Comparison of ENCODE assay signal across 8 cellular contexts in genomic region chr4:100895572-100896197, GRCh38.
DNase-seq lines count a peak whose midpoint lies in the region; ATAC-seq, FAIRE-seq and TF ChIP-seq lines count a peak whose summit lies in the region.

No MANE protein-coding gene starts in this region.

- no peaks in the 10 kb centered on the region for H3K27me3 Mint-ChIP-seq in activated T-cell treated with anti-CD3 and anti-CD28 coated beads, Interleukin-2, amount 50 U/mL, for 72 hours (ENCODE audit: low read depth)

- ATAC-seq in activated T-cell treated with anti-CD3 and anti-CD28 coated beads, Interleukin-2, amount 50 U/mL, for 72 hours (replicated peaks in 1 of 2) = peak; percentile 67 to 74
- peak; percentile 82 for ATAC-seq in HG02884 (IDR thresholded peaks at IDR 0.05; ENCODE audit: unreplicated experiment)

- peaks cover 1 to 2% of the 10 kb centered on the region in 2 donors for H3K9me3 Mint-ChIP-seq in activated T-cell treated with anti-CD3 and anti-CD28 coated beads, Interleukin-2, amount 50 U/mL, for 72 hours

- peak overlapping the region; percentile 69 to 92 for H3K4me3 Mint-ChIP-seq in activated T-cell treated with anti-CD3 and anti-CD28 coated beads, Interleukin-2, amount 50 U/mL, for 72 hours

- intact Hi-C loops in kidney (cut with DNase I) = no loop called here

- H3K36me3 ChIP-seq in kidney (ENCODE audit: control insufficient read depth in 1 of 2, insufficient read depth in 2 of 2, low read length in 2 of 2) = no peaks in the 10 kb centered on the region

- no peak overlapping the region for H3K27ac ChIP-seq in kidney (ENCODE audit: low read depth in 2 of 2, low read length in 2 of 2)

- no peak overlapping the region for H3K9ac ChIP-seq in kidney (ENCODE audit: low read length in 2 of 2)

- peaks cover 19% of the 10 kb centered on the region for H3K4me1 Mint-ChIP-seq in activated T-cell treated with anti-CD3 and anti-CD28 coated beads, Interleukin-2, amount 50 U/mL, for 72 hours (ENCODE audit: low read depth)

- H3K36me3 Mint-ChIP-seq in activated T-cell treated with anti-CD3 and anti-CD28 coated beads, Interleukin-2, amount 50 U/mL, for 72 hours (ENCODE audit: insufficient read depth in 2 of 2) = no peaks in the 10 kb centered on the region

- peak overlapping the region; percentile 92 for H3K27ac Mint-ChIP-seq in activated T-cell treated with anti-CD3 and anti-CD28 coated beads, Interleukin-2, amount 50 U/mL, for 72 hours

- no peaks in the 10 kb centered on the region for H3K9me3 ChIP-seq in kidney (ENCODE audit: control insufficient read depth in 1 of 2, low read length in 2 of 2)

- no peaks in the 10 kb centered on the region for H3K4me1 ChIP-seq in kidney (ENCODE audit: control insufficient read depth in 1 of 2, insufficient read depth in 1 of 2, low read depth in 1 of 2, low read length in 2 of 2)

- H3K4me3 ChIP-seq in kidney (ENCODE audit: low read length in 2 of 2) = peak overlapping the region; percentile 41 to 46

- no peak for TF ChIP-seq CTCF in kidney (IDR thresholded peaks at IDR 0.05; ENCODE audit: borderline replicate concordance, extremely low read depth, insufficient read depth)

- DNase-seq in activated T-cell treated with anti-CD3 and anti-CD28 coated beads, Interleukin-2, amount 50 U/mL, for 72 hours = no peak
- DNase-seq in activated T-cell treated with anti-CD3 and anti-CD28 coated beads, Interleukin-2, amount 50 U/mL, for 1 hour = no peak
- DNase-seq in RPMI8226 = peak; percentile 2
- DNase-seq in kidney = no peak
- DNase-seq in NK-92 (lab: John Stamatoyannopoulos, UW; ENCODE audit: unreplicated experiment) = no peak
- no peak for DNase-seq in SW 1271 (lab: John Stamatoyannopoulos, UW)
- no peak for DNase-seq in NCI-H1930 (lab: John Stamatoyannopoulos, UW)

- FAIRE-seq in kidney (lab: Jason Lieb, UNC) = no peak
